Comparison of ENCODE assay signal across 1 cellular context in the genomic region with DNA sequence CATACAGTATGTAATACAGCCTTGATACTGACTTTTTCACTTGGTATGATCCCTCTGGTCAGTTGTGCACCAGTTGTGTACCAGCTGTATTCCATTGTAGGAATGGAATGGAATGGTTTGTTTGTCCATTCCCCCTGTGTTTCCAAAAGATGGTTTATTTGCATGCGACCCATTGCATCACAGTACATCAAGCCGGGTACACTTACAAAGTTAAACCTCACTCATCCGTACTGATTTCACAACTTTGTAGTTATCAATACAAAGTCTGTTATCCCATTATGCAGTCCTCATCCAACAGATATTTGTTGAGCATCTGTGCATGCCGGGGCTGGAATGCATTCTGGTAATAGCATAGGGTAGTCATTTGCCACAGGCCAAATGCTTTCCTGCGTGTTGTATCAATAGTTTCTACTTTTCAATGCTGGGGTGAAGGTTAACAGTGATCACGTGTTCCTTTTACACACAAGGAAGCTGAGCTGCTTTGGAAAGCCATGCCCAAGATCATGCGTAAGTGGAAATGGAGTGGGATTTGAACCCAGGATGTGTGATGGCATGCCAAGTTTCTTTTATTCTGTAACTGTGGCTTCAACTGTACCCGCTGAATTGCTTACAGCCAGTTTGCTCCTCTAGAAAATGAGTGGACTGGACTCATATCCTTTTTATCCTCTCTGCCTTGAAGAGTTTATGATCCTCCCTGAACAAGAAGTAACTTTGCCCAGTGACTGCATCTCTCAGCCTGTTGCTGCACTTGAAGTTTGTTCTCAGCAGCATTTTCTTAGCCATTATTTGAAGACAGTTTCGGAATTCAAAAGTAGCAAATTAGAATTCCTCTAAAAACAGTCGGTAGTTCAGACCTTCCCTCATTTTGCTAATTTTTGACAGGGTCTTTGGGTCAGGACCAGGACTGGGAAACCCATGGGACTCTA.
A peak's percentile ranks its signal among the peaks of the same experiment; 100 is the strongest.
TF ChIP-seq lines count a peak whose summit lies in the region.

No MANE protein-coding gene starts in this region.

TF ChIP-seq in HepG2, 621 proteins besides CTCF, POLR2A, EP300 and RAD21 (continued from another document and continues in another):
- peak; percentile 91 for TF ChIP-seq NR2F6 (IDR thresholded peaks at IDR 0.05)
- peak; percentile 94 for TF ChIP-seq NR2F6 (CRISPR knock-in tag; IDR thresholded peaks at IDR 0.05)
- TF ChIP-seq ZC3H13 (CRISPR knock-in tag; IDR thresholded peaks at IDR 0.05) = no peak
- TF ChIP-seq ZNF296 (CRISPR knock-in tag; conservative IDR thresholded peaks at IDR 0.05) = no peak
- peak; percentile 94 for TF ChIP-seq ZNF629 (CRISPR knock-in tag; conservative IDR thresholded peaks at IDR 0.05)
- TF ChIP-seq SP1 (IDR thresholded peaks at IDR 0.05) = no peak
- 0 out of 2 replicates have a peak, but pooled peaks have one; percentile 10 for TF ChIP-seq SP1 (CRISPR knock-in tag; IDR thresholded peaks at IDR 0.05)
- TF ChIP-seq AGO2 (optimal IDR thresholded peaks at IDR 0.05; ENCODE audit: low read depth, low read length) = no peak
- peak; percentile 90 for TF ChIP-seq HNF4G (IDR thresholded peaks at IDR 0.05; ENCODE audit: borderline replicate concordance, low read depth, low read length)
- peak; percentile 84 for TF ChIP-seq HNF4G (CRISPR knock-in tag; IDR thresholded peaks at IDR 0.05; ENCODE audit: borderline replicate concordance, low read depth)
- TF ChIP-seq KDM1A (CRISPR knock-in tag; IDR thresholded peaks at IDR 0.05) = peak; percentile 99
- TF ChIP-seq HMG20A (CRISPR knock-in tag; IDR thresholded peaks at IDR 0.05; ENCODE audit: borderline replicate concordance) = peak; percentile 91; the same call in 1 of the 2 replicates
- TF ChIP-seq, protein P1, sequence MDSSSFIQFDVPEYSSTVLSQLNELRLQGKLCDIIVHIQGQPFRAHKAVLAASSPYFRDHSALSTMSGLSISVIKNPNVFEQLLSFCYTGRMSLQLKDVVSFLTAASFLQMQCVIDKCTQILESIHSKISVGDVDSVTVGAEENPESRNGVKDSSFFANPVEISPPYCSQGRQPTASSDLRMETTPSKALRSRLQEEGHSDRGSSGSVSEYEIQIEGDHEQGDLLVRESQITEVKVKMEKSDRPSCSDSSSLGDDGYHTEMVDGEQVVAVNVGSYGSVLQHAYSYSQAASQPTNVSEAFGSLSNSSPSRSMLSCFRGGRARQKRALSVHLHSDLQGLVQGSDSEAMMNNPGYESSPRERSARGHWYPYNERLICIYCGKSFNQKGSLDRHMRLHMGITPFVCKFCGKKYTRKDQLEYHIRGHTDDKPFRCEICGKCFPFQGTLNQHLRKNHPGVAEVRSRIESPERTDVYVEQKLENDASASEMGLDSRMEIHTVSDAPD (CRISPR knock-in tag; IDR thresholded peaks at IDR 0.05) = peak; percentile 71
- TF ChIP-seq FOXK2 (IDR thresholded peaks at IDR 0.05) = no peak; the same call in 1 of the 2 replicates
- no peak for TF ChIP-seq ETV6 (CRISPR knock-in tag; conservative IDR thresholded peaks at IDR 0.05)
- no peak for TF ChIP-seq PAWR (CRISPR knock-in tag; IDR thresholded peaks at IDR 0.05; ENCODE audit: borderline replicate concordance)
- TF ChIP-seq ZNF12 (CRISPR knock-in tag; IDR thresholded peaks at IDR 0.05) = peak; percentile 89
- TF ChIP-seq SOX5 (CRISPR knock-in tag; IDR thresholded peaks at IDR 0.05; ENCODE audit: borderline replicate concordance) = peak; percentile 96
- TF ChIP-seq, protein P2, sequence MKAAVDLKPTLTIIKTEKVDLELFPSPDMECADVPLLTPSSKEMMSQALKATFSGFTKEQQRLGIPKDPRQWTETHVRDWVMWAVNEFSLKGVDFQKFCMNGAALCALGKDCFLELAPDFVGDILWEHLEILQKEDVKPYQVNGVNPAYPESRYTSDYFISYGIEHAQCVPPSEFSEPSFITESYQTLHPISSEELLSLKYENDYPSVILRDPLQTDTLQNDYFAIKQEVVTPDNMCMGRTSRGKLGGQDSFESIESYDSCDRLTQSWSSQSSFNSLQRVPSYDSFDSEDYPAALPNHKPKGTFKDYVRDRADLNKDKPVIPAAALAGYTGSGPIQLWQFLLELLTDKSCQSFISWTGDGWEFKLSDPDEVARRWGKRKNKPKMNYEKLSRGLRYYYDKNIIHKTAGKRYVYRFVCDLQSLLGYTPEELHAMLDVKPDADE (CRISPR knock-in tag; IDR thresholded peaks at IDR 0.05) = no peak
- TF ChIP-seq, protein P3, sequence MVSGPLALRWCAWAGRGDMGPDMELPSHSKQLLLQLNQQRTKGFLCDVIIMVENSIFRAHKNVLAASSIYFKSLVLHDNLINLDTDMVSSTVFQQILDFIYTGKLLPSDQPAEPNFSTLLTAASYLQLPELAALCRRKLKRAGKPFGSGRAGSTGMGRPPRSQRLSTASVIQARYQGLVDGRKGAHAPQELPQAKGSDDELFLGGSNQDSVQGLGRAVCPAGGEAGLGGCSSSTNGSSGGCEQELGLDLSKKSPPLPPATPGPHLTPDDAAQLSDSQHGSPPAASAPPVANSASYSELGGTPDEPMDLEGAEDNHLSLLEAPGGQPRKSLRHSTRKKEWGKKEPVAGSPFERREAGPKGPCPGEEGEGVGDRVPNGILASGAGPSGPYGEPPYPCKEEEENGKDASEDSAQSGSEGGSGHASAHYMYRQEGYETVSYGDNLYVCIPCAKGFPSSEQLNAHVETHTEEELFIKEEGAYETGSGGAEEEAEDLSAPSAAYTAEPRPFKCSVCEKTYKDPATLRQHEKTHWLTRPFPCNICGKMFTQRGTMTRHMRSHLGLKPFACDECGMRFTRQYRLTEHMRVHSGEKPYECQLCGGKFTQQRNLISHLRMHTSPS (CRISPR knock-in tag; IDR thresholded peaks at IDR 0.05; ENCODE audit: low read depth) = peak; percentile 71; the same call in 1 of the 2 replicates
- TF ChIP-seq, protein P4, sequence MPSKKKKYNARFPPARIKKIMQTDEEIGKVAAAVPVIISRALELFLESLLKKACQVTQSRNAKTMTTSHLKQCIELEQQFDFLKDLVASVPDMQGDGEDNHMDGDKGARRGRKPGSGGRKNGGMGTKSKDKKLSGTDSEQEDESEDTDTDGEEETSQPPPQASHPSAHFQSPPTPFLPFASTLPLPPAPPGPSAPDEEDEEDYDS (CRISPR knock-in tag; IDR thresholded peaks at IDR 0.05) = peak; percentile 48
- peak; percentile 92 for TF ChIP-seq ZNF878 (CRISPR knock-in tag; IDR thresholded peaks at IDR 0.05)
- no peak for TF ChIP-seq ZFP82 (CRISPR knock-in tag; IDR thresholded peaks at IDR 0.05; ENCODE audit: borderline replicate concordance)
- no peak for TF ChIP-seq KDM5B (CRISPR knock-in tag; IDR thresholded peaks at IDR 0.05; ENCODE audit: borderline replicate concordance)
- TF ChIP-seq TAF15 (IDR thresholded peaks at IDR 0.05; ENCODE audit: low read depth, low read length, poor library complexity, severe bottlenecking) = no peak
- no peak for TF ChIP-seq ZNF879 (CRISPR knock-in tag; IDR thresholded peaks at IDR 0.05)
- no peak for TF ChIP-seq ZNF570 (CRISPR knock-in tag; IDR thresholded peaks at IDR 0.05; ENCODE audit: borderline replicate concordance)
- no peak; the same call in 1 of the 2 replicates for TF ChIP-seq CHD4 (IDR thresholded peaks at IDR 0.05; ENCODE audit: borderline replicate concordance, low read length)
- TF ChIP-seq, protein P5, sequence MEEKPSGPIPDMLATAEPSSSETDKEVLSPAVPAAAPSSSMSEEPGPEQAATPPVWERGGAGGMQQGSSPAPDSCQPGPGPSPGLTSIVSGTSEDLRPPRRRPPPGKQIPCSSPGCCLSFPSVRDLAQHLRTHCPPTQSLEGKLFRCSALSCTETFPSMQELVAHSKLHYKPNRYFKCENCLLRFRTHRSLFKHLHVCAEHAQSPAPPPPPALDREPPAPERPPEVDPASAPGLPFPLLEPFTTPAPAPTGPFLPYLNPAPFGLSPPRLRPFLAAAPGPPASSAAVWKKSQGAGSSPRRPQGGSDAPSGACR (CRISPR knock-in tag; IDR thresholded peaks at IDR 0.05) = no peak
- TF ChIP-seq ZNF720 (CRISPR knock-in tag; IDR thresholded peaks at IDR 0.05) = no peak
- TF ChIP-seq CENPT (CRISPR knock-in tag; IDR thresholded peaks at IDR 0.05; ENCODE audit: low read depth) = no peak
- TF ChIP-seq RXRA (CRISPR knock-in tag; IDR thresholded peaks at IDR 0.05) = peak; percentile 72; the same call in 1 of the 2 replicates
- TF ChIP-seq YEATS4 (CRISPR knock-in tag; IDR thresholded peaks at IDR 0.05; ENCODE audit: borderline replicate concordance) = peak; percentile 58; the same call in 1 of the 2 replicates
- TF ChIP-seq ZBTB3 (CRISPR knock-in tag; IDR thresholded peaks at IDR 0.05; ENCODE audit: borderline replicate concordance, low read depth) = 0 out of 2 replicates have a peak, but pooled peaks have one; percentile 49
- TF ChIP-seq, protein P6, sequence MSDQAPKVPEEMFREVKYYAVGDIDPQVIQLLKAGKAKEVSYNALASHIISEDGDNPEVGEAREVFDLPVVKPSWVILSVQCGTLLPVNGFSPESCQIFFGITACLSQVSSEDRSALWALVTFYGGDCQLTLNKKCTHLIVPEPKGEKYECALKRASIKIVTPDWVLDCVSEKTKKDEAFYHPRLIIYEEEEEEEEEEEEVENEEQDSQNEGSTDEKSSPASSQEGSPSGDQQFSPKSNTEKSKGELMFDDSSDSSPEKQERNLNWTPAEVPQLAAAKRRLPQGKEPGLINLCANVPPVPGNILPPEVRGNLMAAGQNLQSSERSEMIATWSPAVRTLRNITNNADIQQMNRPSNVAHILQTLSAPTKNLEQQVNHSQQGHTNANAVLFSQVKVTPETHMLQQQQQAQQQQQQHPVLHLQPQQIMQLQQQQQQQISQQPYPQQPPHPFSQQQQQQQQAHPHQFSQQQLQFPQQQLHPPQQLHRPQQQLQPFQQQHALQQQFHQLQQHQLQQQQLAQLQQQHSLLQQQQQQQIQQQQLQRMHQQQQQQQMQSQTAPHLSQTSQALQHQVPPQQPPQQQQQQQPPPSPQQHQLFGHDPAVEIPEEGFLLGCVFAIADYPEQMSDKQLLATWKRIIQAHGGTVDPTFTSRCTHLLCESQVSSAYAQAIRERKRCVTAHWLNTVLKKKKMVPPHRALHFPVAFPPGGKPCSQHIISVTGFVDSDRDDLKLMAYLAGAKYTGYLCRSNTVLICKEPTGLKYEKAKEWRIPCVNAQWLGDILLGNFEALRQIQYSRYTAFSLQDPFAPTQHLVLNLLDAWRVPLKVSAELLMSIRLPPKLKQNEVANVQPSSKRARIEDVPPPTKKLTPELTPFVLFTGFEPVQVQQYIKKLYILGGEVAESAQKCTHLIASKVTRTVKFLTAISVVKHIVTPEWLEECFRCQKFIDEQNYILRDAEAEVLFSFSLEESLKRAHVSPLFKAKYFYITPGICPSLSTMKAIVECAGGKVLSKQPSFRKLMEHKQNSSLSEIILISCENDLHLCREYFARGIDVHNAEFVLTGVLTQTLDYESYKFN (CRISPR knock-in tag; conservative IDR thresholded peaks at IDR 0.05) = peak; percentile 94
- TF ChIP-seq, protein P7, sequence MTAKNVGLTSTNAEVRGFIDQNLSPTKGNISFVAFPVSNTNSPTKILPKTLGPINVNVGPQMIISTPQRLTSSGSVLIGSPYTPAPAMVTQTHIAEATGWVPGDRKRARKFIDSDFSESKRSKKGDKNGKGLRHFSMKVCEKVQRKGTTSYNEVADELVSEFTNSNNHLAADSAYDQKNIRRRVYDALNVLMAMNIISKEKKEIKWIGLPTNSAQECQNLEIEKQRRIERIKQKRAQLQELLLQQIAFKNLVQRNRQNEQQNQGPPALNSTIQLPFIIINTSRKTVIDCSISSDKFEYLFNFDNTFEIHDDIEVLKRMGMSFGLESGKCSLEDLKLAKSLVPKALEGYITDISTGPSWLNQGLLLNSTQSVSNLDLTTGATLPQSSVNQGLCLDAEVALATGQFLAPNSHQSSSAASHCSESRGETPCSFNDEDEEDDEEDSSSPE (CRISPR knock-in tag; IDR thresholded peaks at IDR 0.05) = no peak
- TF ChIP-seq KAT7 (CRISPR knock-in tag; IDR thresholded peaks at IDR 0.05; ENCODE audit: borderline replicate concordance) = no peak; the same call in 1 of the 2 replicates
- 0 out of 2 replicates have a peak, but pooled peaks have one; percentile 22 for TF ChIP-seq MEIS2 (CRISPR knock-in tag; IDR thresholded peaks at IDR 0.05)
- TF ChIP-seq ASH2L (IDR thresholded peaks at IDR 0.05; ENCODE audit: insufficient read length, low read depth, low read length) = peak; percentile 43
- peak; percentile 88 for TF ChIP-seq SIX4 (CRISPR knock-in tag; IDR thresholded peaks at IDR 0.05)
- TF ChIP-seq ZNF232 (CRISPR knock-in tag; IDR thresholded peaks at IDR 0.05; ENCODE audit: borderline replicate concordance) = peak; percentile 67; the same call in 1 of the 2 replicates
- TF ChIP-seq NKX3-1 (CRISPR knock-in tag; IDR thresholded peaks at IDR 0.05) = no peak
- TF ChIP-seq, protein P8, sequence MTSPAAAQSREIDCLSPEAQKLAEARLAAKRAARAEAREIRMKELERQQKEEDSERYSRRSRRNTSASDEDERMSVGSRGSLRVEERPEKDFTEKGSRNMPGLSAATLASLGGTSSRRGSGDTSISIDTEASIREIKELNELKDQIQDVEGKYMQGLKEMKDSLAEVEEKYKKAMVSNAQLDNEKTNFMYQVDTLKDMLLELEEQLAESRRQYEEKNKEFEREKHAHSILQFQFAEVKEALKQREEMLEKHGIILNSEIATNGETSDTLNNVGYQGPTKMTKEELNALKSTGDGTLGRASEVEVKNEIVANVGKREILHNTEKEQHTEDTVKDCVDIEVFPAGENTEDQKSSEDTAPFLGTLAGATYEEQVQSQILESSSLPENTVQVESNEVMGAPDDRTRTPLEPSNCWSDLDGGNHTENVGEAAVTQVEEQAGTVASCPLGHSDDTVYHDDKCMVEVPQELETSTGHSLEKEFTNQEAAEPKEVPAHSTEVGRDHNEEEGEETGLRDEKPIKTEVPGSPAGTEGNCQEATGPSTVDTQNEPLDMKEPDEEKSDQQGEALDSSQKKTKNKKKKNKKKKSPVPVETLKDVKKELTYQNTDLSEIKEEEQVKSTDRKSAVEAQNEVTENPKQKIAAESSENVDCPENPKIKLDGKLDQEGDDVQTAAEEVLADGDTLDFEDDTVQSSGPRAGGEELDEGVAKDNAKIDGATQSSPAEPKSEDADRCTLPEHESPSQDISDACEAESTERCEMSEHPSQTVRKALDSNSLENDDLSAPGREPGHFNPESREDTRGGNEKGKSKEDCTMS (CRISPR knock-in tag; conservative IDR thresholded peaks at IDR 0.05) = 0 out of 2 replicates have a peak, but pooled peaks have one; percentile 30
- no peak for TF ChIP-seq NRL (CRISPR knock-in tag; IDR thresholded peaks at IDR 0.05; ENCODE audit: borderline replicate concordance)
- TF ChIP-seq ZNF747 (CRISPR knock-in tag; IDR thresholded peaks at IDR 0.05; ENCODE audit: borderline replicate concordance) = peak; percentile 58; the same call in 1 of the 2 replicates
- 0 out of 2 replicates have a peak, but pooled peaks have one; percentile 80 for TF ChIP-seq PHF21A (CRISPR knock-in tag; IDR thresholded peaks at IDR 0.05)
